10 cellular contexts compared by ENCODE assay signal in genomic region chr20:14700641-14700965, GRCh38.
A peak's percentile ranks its signal among the peaks of the same experiment; 100 is the strongest.
DNase-seq lines count a peak whose midpoint lies in the region; ATAC-seq, FAIRE-seq and TF ChIP-seq lines count a peak whose summit lies in the region.
"Had no signal": no experiment of that assay in that cellular context is flagged by ENCODE, and none has a peak within 500 bp of the region (broad histone marks: within the 10 kb centered on the region; RNA-seq: fewer than 3 reads in every experiment).

No MANE protein-coding gene starts in this region.

- TF ChIP-seq POLR2A in esophagus muscularis mucosa (IDR thresholded peaks at IDR 0.05; ENCODE audit: low read depth), result no peak

- peak; percentile 43 for ATAC-seq in GM19043 (IDR thresholded peaks at IDR 0.05; ENCODE audit: low read depth, unreplicated experiment)
- peak; percentile 76 for ATAC-seq in HG03175 (IDR thresholded peaks at IDR 0.05; ENCODE audit: unreplicated experiment)
- no peak for ATAC-seq in GM19328 (IDR thresholded peaks at IDR 0.05; ENCODE audit: unreplicated experiment)
- ATAC-seq in stimulated activated naive CD8-positive, alpha-beta T cell treated with anti-CD3 and anti-CD28 coated beads, Interleukin-15, Interleukin-2, amounts not matched to agents 100 U/mL and 50 U/mL, for 24 hours, result no peak

- H3K27ac ChIP-seq in esophagus muscularis mucosa (replicated peaks in 1 of 4), result no peak overlapping the region

- TF ChIP-seq EP300 in esophagus muscularis mucosa (IDR thresholded peaks at IDR 0.05), result no peak

- no peak for TF ChIP-seq CTCF in esophagus muscularis mucosa (IDR thresholded peaks at IDR 0.05)

- H3K4me1 ChIP-seq in skeletal muscle satellite cell (ENCODE audit: control insufficient read depth, insufficient read depth, low read length), result peaks cover 2% of the 10 kb centered on the region
- no peaks in the 10 kb centered on the region for H3K4me1 ChIP-seq in esophagus muscularis mucosa

- FAIRE-seq in colon (lab: Jason Lieb, UNC), result peak; percentile 28

- no peaks in the 10 kb centered on the region for H3K27me3 ChIP-seq in skeletal muscle satellite cell (ENCODE audit: control insufficient read depth, insufficient read depth, low read length)
- H3K27me3 ChIP-seq in esophagus muscularis mucosa, result no peaks in the 10 kb centered on the region

- H3K4me3 ChIP-seq in skeletal muscle satellite cell (ENCODE audit: low read length), result no peak overlapping the region
- no peak overlapping the region for H3K4me3 ChIP-seq in esophagus muscularis mucosa

- no peak overlapping the region for H3K9ac ChIP-seq in skeletal muscle satellite cell (ENCODE audit: low read depth, low read length)

- H3K36me3 ChIP-seq in skeletal muscle satellite cell (ENCODE audit: insufficient read depth, low read length) (no peaks in the 10 kb centered on the region), esophagus muscularis mucosa (no peaks in the 10 kb centered on the region)

- peak overlapping the region; percentile 34 for H3K4me2 ChIP-seq in skeletal muscle satellite cell (ENCODE audit: low read length)

- H3K9me3 ChIP-seq in skeletal muscle satellite cell (replicated peaks; ENCODE audit: low read length), result no peaks in the 10 kb centered on the region
- H3K9me3 ChIP-seq in esophagus muscularis mucosa, result no peaks in the 10 kb centered on the region

- DNase-seq in esophagus muscularis mucosa (ENCODE audit: extremely low spot score), result no peak
- no peak for DNase-seq in NCI-H1105 (lab: John Stamatoyannopoulos, UW)
- DNase-seq in stimulated activated naive CD8-positive, alpha-beta T cell treated with anti-CD3 and anti-CD28 coated beads, Interleukin-15, Interleukin-2, amounts not matched to agents 100 U/mL and 50 U/mL, for 24 hours, result no peak
- DNase-seq: glutamatergic neuron, NCI-H2171 had no signal

- intact Hi-C loops in esophagus muscularis mucosa (cut with DNase I), result no loop called here

Comparison
In these comparisons a context has a peak if more than half of its experiments do, and no peak if none do; other contexts are left out.
1. ATAC-seq: peak in GM19043 (single experiment) and HG03175 (single experiment); none in GM19328 (single experiment) and stimulated activated naive CD8-positive, alpha-beta T cell treated with anti-CD3 and anti-CD28 coated beads, Interleukin-15, Interleukin-2, amounts not matched to agents 100 U/mL and 50 U/mL, for 24 hours (single experiment).